8 cellular contexts compared by ENCODE assay signal in the genomic region with DNA sequence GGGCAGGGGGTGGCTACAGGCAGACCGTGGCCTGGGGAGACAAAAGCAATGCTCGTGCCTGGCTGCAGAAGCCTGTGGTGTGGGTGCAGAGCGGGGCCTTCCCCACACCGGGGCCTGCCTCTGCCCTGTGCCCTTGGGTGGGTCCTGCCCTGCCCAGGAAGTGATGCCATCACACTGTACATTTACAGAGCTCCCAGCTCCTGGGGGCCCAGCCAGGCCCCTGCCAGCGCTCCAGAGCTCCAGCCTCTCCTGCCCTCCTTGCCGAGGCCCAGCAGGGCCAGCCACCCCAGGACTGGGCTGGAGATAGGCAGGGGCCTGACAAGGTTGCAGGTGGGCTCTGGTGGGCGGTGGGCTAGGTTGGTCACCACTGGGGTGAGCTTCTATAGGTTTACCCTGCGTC. TPM values are rescaled to one million over a fixed set of nuclear protein-coding genes. Genes with fewer than 3 reads are reported as not detected.
A peak's percentile ranks its signal among the peaks of the same experiment; 100 is the strongest.
DNase-seq lines count a peak whose midpoint lies in the region; ATAC-seq and TF ChIP-seq lines count a peak whose summit lies in the region.

No MANE protein-coding gene starts in this region.

- H3K9me3 ChIP-seq in Panc1 (ENCODE audit: control insufficient read depth, insufficient read depth, low read depth, low read length) (no peaks in the 10 kb centered on the region), sigmoid colon (no peaks in the 10 kb centered on the region)

- no peak overlapping the region for H3K27ac Mint-ChIP-seq in glutamatergic neuron (ENCODE audit: unreplicated experiment)

- WGBS in sigmoid colon, 2 donors, result 20 to 38% methylated on average over 8 of the region's 8 CpGs

- H3K36me3 ChIP-seq in Panc1 (ENCODE audit: control insufficient read depth, insufficient read depth, low read length) (no peaks in the 10 kb centered on the region), sigmoid colon (no peaks in the 10 kb centered on the region)

- in situ Hi-C loops in Panc1 (cut with HindIII; ENCODE audit: low pct_unique_long_range_greater_than_20kb, low sequenced_read_pairs) (no loop called here), KBM-7 (cut with MboI; ENCODE audit: low pct_unique_long_range_greater_than_20kb, low sequenced_read_pairs) (no loop called here)

- peak; percentile 14 for ATAC-seq in GM19351 (IDR thresholded peaks at IDR 0.05; ENCODE audit: unreplicated experiment)
- ATAC-seq in Panc1, result peak; percentile 11
- peak; percentile 27 for ATAC-seq in esophagus mucosa

- peaks cover 9% of the 10 kb centered on the region for H3K9me3 Mint-ChIP-seq in glutamatergic neuron (ENCODE audit: unreplicated experiment)

- DNase-seq in Panc1 (ENCODE audit: low read depth, low spot score) (no peak), sigmoid colon (no peak), glutamatergic neuron (no peak), KBM-7 (no peak), iPS-NIHi7 (ENCODE audit: extremely low spot score) (no peak)
- no peak for DNase-seq in effector CD4-positive, alpha-beta T cell

- H3K4me1 ChIP-seq in Panc1 (ENCODE audit: control insufficient read depth, insufficient read depth, low read length), result peaks cover 19% of the 10 kb centered on the region
- H3K4me1 ChIP-seq in sigmoid colon, result peaks cover 0 to 17% (median 15%) of the 10 kb centered on the region in 4 donors

- CTCF ChIA-PET in Panc1 (lab: Charles Lee), result interaction anchor here (1.0 kb wide), 1 partner anchor 312 kb away, joined by 3 read pairs; no protein-coding TSS in a partner anchor

- H3K27me3 ChIP-seq in Panc1 (ENCODE audit: control insufficient read depth, insufficient read depth, low read length) (no peaks in the 10 kb centered on the region), sigmoid colon (no peaks in the 10 kb centered on the region)

- no peaks in the 10 kb centered on the region for H3K4me1 Mint-ChIP-seq in glutamatergic neuron (ENCODE audit: low read depth, unreplicated experiment)

- intact Hi-C loops in Panc1 (cut with micrococcal nuclease; ENCODE audit: unreplicated experiment), result no loop called here
- intact Hi-C loops in sigmoid colon (cut with DNase I), result loop anchor here (2.0 to 5.0 kb wide), 3 partner anchors 49 to 120 kb away; no protein-coding TSS in a partner anchor

- TF ChIP-seq EP300 in sigmoid colon (IDR thresholded peaks at IDR 0.05), result no peak

- no peak for TF ChIP-seq CTCF in Panc1 (IDR thresholded peaks at IDR 0.05)
- TF ChIP-seq CTCF in sigmoid colon (IDR thresholded peaks at IDR 0.05), result no peak
- TF ChIP-seq CTCF in glutamatergic neuron (IDR thresholded peaks at IDR 0.05; ENCODE audit: partially characterized antibody, unreplicated experiment), result no peak

- H3K4me3 Mint-ChIP-seq in glutamatergic neuron (ENCODE audit: unreplicated experiment), result no peak overlapping the region

- peaks cover 22% of the 10 kb centered on the region for H3K36me3 Mint-ChIP-seq in glutamatergic neuron (ENCODE audit: unreplicated experiment)

- no TSS peak for BruUV-seq in Panc1 (replicated peaks; lab: Mats Ljungman, UMichigan)

- peak overlapping the region; percentile 45 for H3K27ac ChIP-seq in Panc1 (ENCODE audit: low read length)
- H3K27ac ChIP-seq in sigmoid colon, result peak overlapping the region; percentile 59 to 72 (median 68)

- peaks cover 3% of the 10 kb centered on the region for H3K27me3 Mint-ChIP-seq in glutamatergic neuron (ENCODE audit: unreplicated experiment)

- H3K4me3 ChIP-seq in Panc1 (ENCODE audit: low read depth in 2 of 2, low read length in 2 of 2), result peak overlapping the region; percentile 44 to 71
- peak overlapping the region; percentile 30 to 50 (median 46) for H3K4me3 ChIP-seq in sigmoid colon

- POLR2A ChIA-PET in Panc1 (lab: Charles Lee), result no interaction called here

- TF ChIP-seq POLR2A in sigmoid colon (IDR thresholded peaks at IDR 0.05), result no peak

RNA-seq across cellular contexts. Expression of gene MUC5B, which starts 40.2 kb away (rescaled TPM):
- total RNA-seq in Panc1 (2021; ENCODE audit: unreplicated experiment) (1.2 TPM), esophagus mucosa (16.0 TPM), sigmoid colon (under 1 TPM in 1 of 4 donors, not detected in 3; 0.83 TPM), glutamatergic neuron (ENCODE audit: unreplicated experiment) (not detected)
- 0.40 TPM for polyA plus RNA-seq in Panc1 (2012; ENCODE audit: insufficient read length)
- 100 to 1,000 TPM in 1 of 3 donors, 1 to 10 TPM in 2; 1.4 to 131 (median 4.2) TPM for polyA plus RNA-seq in sigmoid colon

RNA-seq across cellular contexts. Expression of gene TOLLIP, which starts 46.4 kb away (rescaled TPM):
- total RNA-seq in Panc1 (2021; ENCODE audit: unreplicated experiment) (141 TPM), esophagus mucosa (118 TPM), sigmoid colon (10 to 100 TPM; 25.0 to 39.1 (median 36.0) TPM), glutamatergic neuron (ENCODE audit: unreplicated experiment) (67.5 TPM)
- polyA plus RNA-seq in Panc1 (2012; ENCODE audit: insufficient read length), result 222 TPM
- 10 to 100 TPM; 27.0 to 41.2 (median 36.9) TPM for polyA plus RNA-seq in sigmoid colon
